8 cellular contexts compared by ENCODE assay signal in the genomic region with DNA sequence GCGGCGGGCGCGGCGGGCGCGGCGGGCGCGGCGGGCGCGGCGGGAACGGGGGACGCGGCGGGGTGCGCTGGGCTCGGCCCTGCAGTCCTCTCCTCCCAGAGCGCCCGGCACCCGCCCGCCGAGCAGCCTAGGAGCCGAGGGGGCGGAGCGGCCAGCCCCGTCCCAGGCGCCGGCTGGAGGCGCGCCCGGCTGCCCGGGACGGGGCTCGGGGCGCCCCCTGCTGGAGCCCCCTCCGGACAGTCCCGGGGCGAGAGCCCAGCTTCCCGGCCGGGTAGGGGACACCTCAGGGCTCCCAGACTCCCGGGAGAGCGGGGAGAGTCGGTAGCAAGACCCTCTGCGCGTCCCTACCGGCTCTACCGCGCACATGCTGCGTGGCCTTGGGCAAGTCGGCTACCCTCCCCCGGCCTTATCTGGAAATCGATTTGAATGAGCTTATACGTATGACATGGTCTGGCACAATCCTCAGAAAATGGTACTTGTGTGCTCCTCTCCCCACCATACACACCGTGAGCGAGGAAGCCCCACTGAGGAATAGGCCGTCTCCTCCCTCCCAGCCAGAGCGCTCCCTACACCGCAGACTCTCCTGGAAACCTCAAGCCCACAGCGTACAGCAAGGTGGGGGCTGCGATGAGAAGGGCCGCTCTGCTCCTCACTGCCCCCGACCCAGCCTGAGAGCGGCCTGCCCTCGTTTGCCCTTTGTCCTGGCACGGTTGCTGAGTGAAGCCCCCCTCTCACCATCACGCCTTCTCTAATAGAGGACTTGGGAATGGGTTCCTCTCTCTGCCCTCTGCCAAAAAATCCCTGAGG. TPM values are rescaled to one million over a fixed set of nuclear protein-coding genes. Genes with fewer than 3 reads are reported as not detected.
DNase-seq lines count a peak whose midpoint lies in the region; ATAC-seq and TF ChIP-seq lines count a peak whose summit lies in the region.

Gene DAPK2, minus strand, starts transcription at position 139 of the 807 bp plus-strand sequence. CDS start 6,224 bp downstream, outside the sequence.

- 13 to 29% methylated on average over 18 to 42 of the region's 69 CpGs for WGBS in lower leg skin, 2 donors

- DNase-seq in GM23338 (ENCODE audit: low spot score), result peak; percentile 85
- DNase-seq in NCI-H226, result peak; percentile 74
- peak; percentile 51 to 53 for DNase-seq in activated CD4-positive, alpha-beta T cell treated with anti-CD3 and anti-CD28 coated beads, Interleukin-2, amount 50 U/mL, for 4 hours
- DNase-seq in dorsolateral prefrontal cortex, result peak; percentile 32 to 86 (median 60)
- peak in 1 of 2 donors; percentile 88 for DNase-seq in lower leg skin (ENCODE audit: low spot score in 2 of 2)
- peak; percentile 67 for DNase-seq in stimulated activated CD4-positive, alpha-beta T cell treated with anti-CD3 and anti-CD28 coated beads, Interleukin-4, amount 100 ng/mL, for 24 hours
- no peak for DNase-seq in H4 (ENCODE audit: low spot score)

- no peaks in the 10 kb centered on the region for H3K36me3 Mint-ChIP-seq in GM23338 (ENCODE audit: low read depth)

- peak within 1 kb of the TSS; percentile 78 for H3K4me3 Mint-ChIP-seq in GM23338

- peaks cover 28% of the 10 kb centered on the region for H3K27me3 Mint-ChIP-seq in GM23338 (ENCODE audit: insufficient read depth, low read depth, poor library complexity)

- no peaks in the 10 kb centered on the region for H4K20me1 ChIP-seq in DOHH2 (ENCODE audit: control insufficient read depth, insufficient read depth, low read depth, low read length)
- H4K20me1 ChIP-seq in GM23338 (replicated peaks; ENCODE audit: insufficient read depth), result no peaks in the 10 kb centered on the region

- no peak for TF ChIP-seq POLR2A in lower leg skin (IDR thresholded peaks at IDR 0.05)

- no peaks in the 10 kb centered on the region for H3K9me2 ChIP-seq in DOHH2 (replicated peaks; ENCODE audit: control insufficient read depth, low read length)
- H3K9me2 ChIP-seq in GM23338 (ENCODE audit: insufficient read depth), result no peaks in the 10 kb centered on the region

- peaks cover 9% of the 10 kb centered on the region for H3K4me1 Mint-ChIP-seq in GM23338

- H3K36me3 ChIP-seq in DOHH2 (ENCODE audit: control insufficient read depth, low read length) (no peaks in the 10 kb centered on the region), GM23338 (ENCODE audit: insufficient read depth) (no peaks in the 10 kb centered on the region)

- peak within 1 kb of the TSS; percentile 66 for H3K4me3 ChIP-seq in DOHH2 (ENCODE audit: low read length)
- peak within 1 kb of the TSS; percentile 76 for H3K4me3 ChIP-seq in GM23338
- H3K4me3 ChIP-seq in dorsolateral prefrontal cortex, result peak within 1 kb of the TSS; percentile 42 to 79 (median 67)
- peak within 1 kb of the TSS; percentile 52 for H3K4me3 ChIP-seq in lower leg skin (ENCODE audit: low read depth, poor library complexity, severe bottlenecking)

- H2AFZ ChIP-seq in GM23338, result peak within 1 kb of the TSS; percentile 99

- H3F3A ChIP-seq in DOHH2 (ENCODE audit: control insufficient read depth, insufficient read depth) (no peaks in the 10 kb centered on the region), GM23338 (replicated peaks; ENCODE audit: low read depth) (no peaks in the 10 kb centered on the region)

- no peak within 1 kb of the TSS for H3K27ac Mint-ChIP-seq in GM23338

- H3K9me3 Mint-ChIP-seq in GM23338, result no peaks in the 10 kb centered on the region

- H3K4me2 ChIP-seq in DOHH2 (ENCODE audit: low read length) (peak within 1 kb of the TSS; percentile 80), GM23338 (peak within 1 kb of the TSS; percentile 93)

- peak; percentile 89 for ATAC-seq in GM23338

- no peak within 1 kb of the TSS for H3K27ac ChIP-seq in DOHH2 (ENCODE audit: low read depth, low read length)
- no peak within 1 kb of the TSS for H3K27ac ChIP-seq in GM23338 (ENCODE audit: low read depth)
- H3K27ac ChIP-seq in dorsolateral prefrontal cortex, result peak within 1 kb of the TSS in 39 of 59 donors; percentile 7 to 80 (median 57)

- H3K27me3 ChIP-seq in DOHH2 (ENCODE audit: control insufficient read depth, low read length), result peaks cover 32% of the 10 kb centered on the region
- peaks cover 38% of the 10 kb centered on the region for H3K27me3 ChIP-seq in GM23338 (ENCODE audit: insufficient read depth)
- H3K27me3 ChIP-seq in dorsolateral prefrontal cortex, result no peaks in the 10 kb centered on the region

- H3K9me3 ChIP-seq in DOHH2 (ENCODE audit: control insufficient read depth, insufficient read depth, low read length), result no peaks in the 10 kb centered on the region

- H3K4me1 ChIP-seq in DOHH2 (ENCODE audit: control insufficient read depth, low read length) (peaks cover 13% of the 10 kb centered on the region), GM23338 (ENCODE audit: insufficient read depth) (peaks cover 9% of the 10 kb centered on the region; the same call in 1 of the 2 replicates)

- intact Hi-C loops in dorsolateral prefrontal cortex (cut with DNase I) (loop anchor here (5.0 to 10.0 kb wide), 5 partner anchors 99 to 294 kb away; partner anchors contain the start of gene HERC1 (in 1 of the 2)), lower leg skin (cut with DNase I; ENCODE audit: low total_unique reads) (loop anchor here (10.0 kb wide), 1 partner anchor 102 kb away; no protein-coding TSS in a partner anchor)

- TF ChIP-seq CTCF in DOHH2 (IDR thresholded peaks at IDR 0.05; ENCODE audit: low read depth, low read length, poor library complexity, severe bottlenecking) (peak; percentile 73), GM23338 (conservative IDR thresholded peaks at IDR 0.05; ENCODE audit: low read depth in 2 of 2) (peak; percentile 60 to 69), dorsolateral prefrontal cortex (IDR thresholded peaks at IDR 0.05 in 54 of 56, conservative IDR thresholded peaks at IDR 0.05 in 2 of 56; ENCODE audit: low read depth in 1 of 56, partially characterized antibody in 56 of 56) (peak; percentile 53 to 93 (median 78)), lower leg skin (IDR thresholded peaks at IDR 0.05) (peak in 1 of 3 donors; percentile 28)

- H3K79me2 ChIP-seq in DOHH2 (ENCODE audit: control insufficient read depth, low read length), result no peaks in the 10 kb centered on the region
- no peaks in the 10 kb centered on the region for H3K79me2 ChIP-seq in GM23338 (replicated peaks; ENCODE audit: insufficient read depth)

TF ChIP-seq in GM23338, 12 proteins besides CTCF, POLR2A, EP300 and RAD21 (continues in another document):
- TF ChIP-seq ZNF331 (CRISPR knock-in tag; IDR thresholded peaks at IDR 0.05; ENCODE audit: low read depth) (no peak), JUNB (IDR thresholded peaks at IDR 0.05; ENCODE audit: unreplicated experiment) (no peak), EZH2phosphoT487 (IDR thresholded peaks at IDR 0.05; ENCODE audit: unreplicated experiment) (no peak)

RNA-seq across cellular contexts. Expression of gene DAPK2, which starts in this region (rescaled TPM):
- 3.1 and 3.9 TPM in 2 replicates for total RNA-seq in GM23338 (2014; rRNA removed; shearing (Covaris generic))
- 1.6 and 2.2 TPM in 2 replicates for polyA plus RNA-seq in GM23338 (2016; fragmentation: Nextera tagmentation; extraction: Ambion mirVana)
- total RNA-seq in dorsolateral prefrontal cortex (10 to 100 TPM in 99 of 120 experiments, 1 to 10 TPM in 21; 3.2 to 43.7 (median 15.5) TPM), lower leg skin (10 to 100 TPM; 10.9 to 27.5 (median 13.3) TPM)
- total RNA-seq in H4 (2014; rRNA removed; shearing (Covaris generic)), result 0.16 and 0.39 TPM in 2 replicates

Comparison
In these comparisons a context has a peak if more than half of its experiments do, and no peak if none do; other contexts are left out.
1. H3K27ac ChIP-seq: peak in dorsolateral prefrontal cortex (39 of 59); none in DOHH2 (single experiment) and GM23338 (single experiment).
2. Peak in every context shown above with its lines, with median percentiles within 50 percentile points of each other: H3K4me3 ChIP-seq.